In genomic region chr1:158053276-158053675, GRCh38 we compare ENCODE assay signal across 16 cellular contexts. TPM values are rescaled to one million over a fixed set of nuclear protein-coding genes. Genes with fewer than 3 reads are reported as not detected.
A peak's percentile ranks its signal among the peaks of the same experiment; 100 is the strongest.
DNase-seq lines count a peak whose midpoint lies in the region; ATAC-seq and TF ChIP-seq lines count a peak whose summit lies in the region.
"Had no signal": no experiment of that assay in that cellular context is flagged by ENCODE, and none has a peak within 500 bp of the region (broad histone marks: within the 10 kb centered on the region; RNA-seq: fewer than 3 reads in every experiment).

No MANE protein-coding gene starts in this region.

- H3K27ac ChIP-seq in WERI-Rb-1 (peak overlapping the region; percentile 74), foreskin keratinocyte (no peak overlapping the region), left lung (no peak overlapping the region)
- H3K27ac ChIP-seq: ascending aorta, right lobe of liver had no signal

- in situ Hi-C loops in HAP-1 (cut with MboI; ENCODE audit: low sequenced_read_pairs) = no loop called here

- intact Hi-C loops in left lung (cut with DNase I) = no loop called here

- H3K4me3 ChIP-seq in HAP-1 = no peak overlapping the region
- H3K4me3 ChIP-seq in WERI-Rb-1 (ENCODE audit: low read depth, low read length) = no peak overlapping the region
- H3K4me3 ChIP-seq in left lung = no peak overlapping the region
- H3K4me3 ChIP-seq: ascending aorta, right lobe of liver had no signal

- H3K36me3 ChIP-seq in HAP-1 (replicated peaks) = no peaks in the 10 kb centered on the region; the same call in none of the 2 replicates
- H3K36me3 ChIP-seq in WERI-Rb-1 = peaks cover 24% of the 10 kb centered on the region
- H3K36me3 ChIP-seq in left lung = no peaks in the 10 kb centered on the region
- H3K36me3 ChIP-seq: right lobe of liver had no signal

- CTCF ChIA-PET in GM10248 (lab: Yijun Ruan, JAX) = interaction anchor here (1.1 kb wide), 1 partner anchor 16 kb away, joined by 3 read pairs; no protein-coding TSS in a partner anchor

- H3K9me3 ChIP-seq in HAP-1 (no peaks in the 10 kb centered on the region), WERI-Rb-1 (ENCODE audit: severe bottlenecking) (no peaks in the 10 kb centered on the region), left lung (no peaks in the 10 kb centered on the region)
- H3K9me3 ChIP-seq: ascending aorta, right lobe of liver had no signal

- TF ChIP-seq CTCF in WERI-Rb-1 (IDR thresholded peaks at IDR 0.05; ENCODE audit: low read depth, low read length) (no peak), foreskin keratinocyte (conservative IDR thresholded peaks at IDR 0.05) (no peak), left lung (IDR thresholded peaks at IDR 0.05) (no peak), GM10248 (IDR thresholded peaks at IDR 0.05; ENCODE audit: control extremely low read depth, extremely low read depth, low read depth, missing control alignments) (no peak)

- H3K27me3 ChIP-seq in HAP-1 (ENCODE audit: low read depth) (no peaks in the 10 kb centered on the region), WERI-Rb-1 (ENCODE audit: insufficient read depth, low read depth, severe bottlenecking) (no peaks in the 10 kb centered on the region), foreskin keratinocyte (no peaks in the 10 kb centered on the region), left lung (no peaks in the 10 kb centered on the region)
- H3K27me3 ChIP-seq: ascending aorta, right lobe of liver had no signal

- POLR2A ChIA-PET in GM10248 (lab: Yijun Ruan, JAX) = no interaction called here

- peaks cover 4% of the 10 kb centered on the region for H3K4me1 ChIP-seq in HAP-1
- no peaks in the 10 kb centered on the region for H3K4me1 ChIP-seq in foreskin keratinocyte
- peaks cover 3 to 19% of the 10 kb centered on the region in 2 donors for H3K4me1 ChIP-seq in left lung
- H3K4me1 ChIP-seq: right lobe of liver had no signal

- peak; percentile 35 to 37 for DNase-seq in HAP-1 (ENCODE audit: low spot score in 2 of 2)
- DNase-seq in WERI-Rb-1 = peak; percentile 78
- peak in 1 of 2 donors; percentile 18 for DNase-seq in foreskin keratinocyte
- peak; percentile 15 for DNase-seq in stromal cell of bone marrow (ENCODE audit: low read depth)
- no peak for DNase-seq in left lung
- no peak for DNase-seq in NCI-H345 (lab: John Stamatoyannopoulos, UW)
- DNase-seq in GM10248 (ENCODE audit: extremely low spot score) = no peak
- DNase-seq: activated CD4-positive, alpha-beta T cell treated with anti-CD3 and anti-CD28 coated beads for 36 hours; activated CD8-positive, alpha-beta memory T cell treated with anti-CD3 and anti-CD28 coated beads, Interleukin-2, amount 50 U/mL, for 4 hours; activated gamma-delta T cell treated with Interleukin-2 at 50 U/mL for 16 hours; DMS153; hippocampal formation; kidney glomerular epithelial cell; right lobe of liver had no signal

- ATAC-seq in foreskin keratinocyte (peak; percentile 73), left lung (no peak)
- ATAC-seq: activated CD4-positive, alpha-beta T cell treated with anti-CD3 and anti-CD28 coated beads for 36 hours; right lobe of liver had no signal

RNA-seq across cellular contexts. Expression of gene KIRREL1, which starts 59.8 kb away (rescaled TPM):
- total RNA-seq in foreskin keratinocyte (73.1 and 81.4 TPM in 2 replicates), left lung (10 to 100 TPM; 54.2 to 56.7 TPM)
- polyA plus RNA-seq in foreskin keratinocyte = 14.9 and 19.7 TPM in 2 replicates
- polyA plus RNA-seq: IgD-negative memory B cell had no signal

Comparison
In these comparisons a context has a peak if more than half of its experiments do, and no peak if none do; other contexts are left out.
1. DNase-seq: peak in HAP-1 (2 of 2), WERI-Rb-1 (single experiment) and stromal cell of bone marrow (single experiment); none in left lung (0 of 2), NCI-H345 (single experiment) and GM10248 (single experiment).